19 cellular contexts compared by ENCODE assay signal in genomic region chr4:138259801-138260200, GRCh38. TPM values are rescaled to one million over a fixed set of nuclear protein-coding genes. Genes with fewer than 3 reads are reported as not detected.
DNase-seq lines count a peak whose midpoint lies in the region; ATAC-seq, FAIRE-seq and TF ChIP-seq lines count a peak whose summit lies in the region.
"Had no signal": no experiment of that assay in that cellular context is flagged by ENCODE, and none has a peak within 500 bp of the region (broad histone marks: within the 10 kb centered on the region; RNA-seq: fewer than 3 reads in every experiment).

No MANE protein-coding gene starts in this region.

- no peaks in the 10 kb centered on the region for H3K36me3 ChIP-seq in astrocyte (ENCODE audit: insufficient read depth, low read length)
- H3K36me3 ChIP-seq in hepatocyte (replicated peaks; ENCODE audit: insufficient read depth, low read depth), result no peaks in the 10 kb centered on the region
- H3K36me3 ChIP-seq: BLaER1 had no signal

- H3K4me1 ChIP-seq in astrocyte (ENCODE audit: insufficient read depth, low read length) (peaks cover 3% of the 10 kb centered on the region), hepatocyte (ENCODE audit: insufficient read depth) (peaks cover 7% of the 10 kb centered on the region)
- H3K4me1 ChIP-seq: BLaER1 had no signal

- H3K27me3 Mint-ChIP-seq in astrocyte (ENCODE audit: low read depth, unreplicated experiment), result no peaks in the 10 kb centered on the region
- H3K27me3 Mint-ChIP-seq in activated T-helper 17 cell treated with anti-CD3 and anti-CD28 coated beads, Interleukin-2, amount 50 U/mL, for 72 hours, result no peaks in the 10 kb centered on the region

- H3K4me3 ChIP-seq in astrocyte (ENCODE audit: insufficient read depth, low read depth, low read length) (no peak overlapping the region), hepatocyte (no peak overlapping the region)
- H3K4me3 ChIP-seq: BLaER1, dorsolateral prefrontal cortex had no signal

- H3K4me1 Mint-ChIP-seq in astrocyte (ENCODE audit: low read depth, unreplicated experiment), result peaks cover 9% of the 10 kb centered on the region
- no peaks in the 10 kb centered on the region for H3K4me1 Mint-ChIP-seq in activated T-helper 17 cell treated with anti-CD3 and anti-CD28 coated beads, Interleukin-2, amount 50 U/mL, for 72 hours
- H3K4me1 Mint-ChIP-seq: activated naive CD8-positive, alpha-beta T cell treated with anti-CD3 and anti-CD28 coated beads, Interleukin-2, amount 50 U/mL, for 24 hours; stimulated activated naive CD8-positive, alpha-beta T cell treated with anti-CD3 and anti-CD28 coated beads, Interleukin-15, amount 100 ng/mL, for 72 hours had no signal

- H4K20me1 ChIP-seq in astrocyte (ENCODE audit: insufficient read depth, low read length), result no peaks in the 10 kb centered on the region
- no peaks in the 10 kb centered on the region for H4K20me1 ChIP-seq in hepatocyte (ENCODE audit: insufficient read depth, poor library complexity, severe bottlenecking)
- H4K20me1 ChIP-seq: BLaER1 had no signal

- H3K9me2 ChIP-seq in hepatocyte (replicated peaks; ENCODE audit: insufficient read depth), result no peaks in the 10 kb centered on the region

- H3K9me3 ChIP-seq in astrocyte (ENCODE audit: insufficient read depth, low read depth, low read length), result no peaks in the 10 kb centered on the region
- no peaks in the 10 kb centered on the region for H3K9me3 ChIP-seq in hepatocyte (ENCODE audit: low read depth)

- ATAC-seq in GM18511 (IDR thresholded peaks at IDR 0.05; ENCODE audit: unreplicated experiment), result no peak
- no peak for ATAC-seq in activated T-helper 17 cell treated with anti-CD3 and anti-CD28 coated beads, Interleukin-2, amount 50 U/mL, for 72 hours (replicated peaks)
- ATAC-seq: activated naive CD8-positive, alpha-beta T cell treated with anti-CD3 and anti-CD28 coated beads, Interleukin-2, amount 50 U/mL, for 24 hours; stimulated activated naive CD8-positive, alpha-beta T cell treated with anti-CD3 and anti-CD28 coated beads, Interleukin-15, amount 100 ng/mL, for 72 hours had no signal

- TF ChIP-seq CTCF in astrocyte (IDR thresholded peaks at IDR 0.05; ENCODE audit: insufficient read depth, low read depth, low read length), result no peak
- no peak for TF ChIP-seq CTCF in hepatocyte (IDR thresholded peaks at IDR 0.05; ENCODE audit: poor library complexity)

- 44% methylated on average over 2 of the region's 2 CpGs for WGBS in hepatocyte (ENCODE audit: low lambda C conversion rate, missing lambda C conversion rate)

- H3K27me3 ChIP-seq in astrocyte (ENCODE audit: insufficient read depth, low read length) (no peaks in the 10 kb centered on the region), hepatocyte (no peaks in the 10 kb centered on the region)
- H3K27me3 ChIP-seq: BLaER1, dorsolateral prefrontal cortex had no signal

- peak overlapping the region; percentile 8 for H3K27ac Mint-ChIP-seq in astrocyte (ENCODE audit: unreplicated experiment)
- no peak overlapping the region for H3K27ac Mint-ChIP-seq in activated T-helper 17 cell treated with anti-CD3 and anti-CD28 coated beads, Interleukin-2, amount 50 U/mL, for 72 hours
- H3K27ac Mint-ChIP-seq: activated naive CD8-positive, alpha-beta T cell treated with anti-CD3 and anti-CD28 coated beads, Interleukin-2, amount 50 U/mL, for 24 hours; stimulated activated naive CD8-positive, alpha-beta T cell treated with anti-CD3 and anti-CD28 coated beads, Interleukin-15, amount 100 ng/mL, for 72 hours had no signal

- H3K9me3 Mint-ChIP-seq in astrocyte (ENCODE audit: unreplicated experiment), result no peaks in the 10 kb centered on the region
- no peaks in the 10 kb centered on the region for H3K9me3 Mint-ChIP-seq in activated T-helper 17 cell treated with anti-CD3 and anti-CD28 coated beads, Interleukin-2, amount 50 U/mL, for 72 hours
- H3K9me3 Mint-ChIP-seq: activated naive CD8-positive, alpha-beta T cell treated with anti-CD3 and anti-CD28 coated beads, Interleukin-2, amount 50 U/mL, for 24 hours; stimulated activated naive CD8-positive, alpha-beta T cell treated with anti-CD3 and anti-CD28 coated beads, Interleukin-15, amount 100 ng/mL, for 72 hours had no signal

- in situ Hi-C loops in Caki2 (cut with HindIII; ENCODE audit: low pct_unique_long_range_greater_than_20kb, low sequenced_read_pairs), result no loop called here

- H3K4me2 ChIP-seq in astrocyte (ENCODE audit: low read length) (peak overlapping the region; percentile 18), hepatocyte (no peak overlapping the region)
- H3K4me2 ChIP-seq: BLaER1 had no signal

- H3K79me2 ChIP-seq in astrocyte (ENCODE audit: insufficient read depth, low read length) (no peaks in the 10 kb centered on the region), hepatocyte (no peaks in the 10 kb centered on the region)

- peak; percentile 74 for FAIRE-seq in astrocyte (lab: Jason Lieb, UNC)
- FAIRE-seq: G401.6, GM18507, H54 had no signal

- H3K27ac ChIP-seq in astrocyte (ENCODE audit: low read depth, low read length) (no peak overlapping the region), hepatocyte (no peak overlapping the region)
- H3K27ac ChIP-seq: BLaER1, dorsolateral prefrontal cortex, VCaP had no signal

- H2AFZ ChIP-seq in astrocyte (ENCODE audit: low read depth, low read length), result no peak overlapping the region
- no peak overlapping the region for H2AFZ ChIP-seq in hepatocyte

- DNase-seq in Caki2 (ENCODE audit: low read depth) (peak; percentile 7), LHCN-M2 (ENCODE audit: low read depth) (peak; percentile 75), astrocyte (ENCODE audit: low read depth) (peak; percentile 80), hepatocyte (ENCODE audit: low spot score) (peak; percentile 11), NCI-H446 (lab: John Stamatoyannopoulos, UW) (no peak)
- no peak for DNase-seq in activated CD4-positive, alpha-beta T cell treated with anti-CD3 and anti-CD28 coated beads for 48 hours
- DNase-seq: activated naive CD8-positive, alpha-beta T cell treated with anti-CD3 and anti-CD28 coated beads, Interleukin-2, amount 50 U/mL, for 24 hours; dorsolateral prefrontal cortex; glutamatergic neuron; NCI-H1105 treated with DMSO at 0.1 percent for 48 hours; SIG-M5; stimulated activated naive CD8-positive, alpha-beta T cell treated with anti-CD3 and anti-CD28 coated beads, Interleukin-15, amount 100 ng/mL, for 72 hours had no signal

- no peaks in the 10 kb centered on the region for H3K36me3 Mint-ChIP-seq in astrocyte (ENCODE audit: low read depth, unreplicated experiment)
- no peaks in the 10 kb centered on the region for H3K36me3 Mint-ChIP-seq in activated T-helper 17 cell treated with anti-CD3 and anti-CD28 coated beads, Interleukin-2, amount 50 U/mL, for 72 hours (ENCODE audit: low read depth)

- H3K4me3 Mint-ChIP-seq in astrocyte (ENCODE audit: unreplicated experiment), result no peak overlapping the region
- no peak overlapping the region for H3K4me3 Mint-ChIP-seq in activated T-helper 17 cell treated with anti-CD3 and anti-CD28 coated beads, Interleukin-2, amount 50 U/mL, for 72 hours
- H3K4me3 Mint-ChIP-seq: activated naive CD8-positive, alpha-beta T cell treated with anti-CD3 and anti-CD28 coated beads, Interleukin-2, amount 50 U/mL, for 24 hours; stimulated activated naive CD8-positive, alpha-beta T cell treated with anti-CD3 and anti-CD28 coated beads, Interleukin-15, amount 100 ng/mL, for 72 hours had no signal

- no peak overlapping the region for H3K9ac ChIP-seq in astrocyte (ENCODE audit: low read length)
- H3K9ac ChIP-seq: BLaER1 had no signal

RNA-seq across cellular contexts. Expression of gene SLC7A11, which starts 17.7 kb away (rescaled TPM):
- 50.0 and 55.9 TPM in 2 replicates for total RNA-seq in Caki2 (2014; rRNA removed; shearing (Covaris generic); ENCODE audit: low replicate concordance)
- total RNA-seq in LHCN-M2 (2014; rRNA removed) (5.3 and 6.1 TPM in 2 replicates), astrocyte (33.1 and 33.8 TPM in 2 replicates), hepatocyte (24.3 and 26.1 TPM in 2 replicates)
- 6.3 TPM for polyA plus RNA-seq in LHCN-M2 (2012)
- 5.1 and 5.3 TPM in 2 replicates for polyA plus RNA-seq in hepatocyte
- 1 to 10 TPM; 1.1 to 5.7 TPM for total RNA-seq in activated T-helper 17 cell treated with anti-CD3 and anti-CD28 coated beads, Interleukin-2, amount 50 U/mL, for 72 hours

Comparison
In these comparisons a context has a peak if more than half of its experiments do, and no peak if none do; other contexts are left out.
1. DNase-seq: peak in Caki2 (single experiment), LHCN-M2 (single experiment), astrocyte (single experiment) and hepatocyte (single experiment); none in activated CD4-positive, alpha-beta T cell treated with anti-CD3 and anti-CD28 coated beads for 48 hours (single experiment) and NCI-H446 (0 of 2).